25 cellular contexts compared by ENCODE assay signal in the genomic region with DNA sequence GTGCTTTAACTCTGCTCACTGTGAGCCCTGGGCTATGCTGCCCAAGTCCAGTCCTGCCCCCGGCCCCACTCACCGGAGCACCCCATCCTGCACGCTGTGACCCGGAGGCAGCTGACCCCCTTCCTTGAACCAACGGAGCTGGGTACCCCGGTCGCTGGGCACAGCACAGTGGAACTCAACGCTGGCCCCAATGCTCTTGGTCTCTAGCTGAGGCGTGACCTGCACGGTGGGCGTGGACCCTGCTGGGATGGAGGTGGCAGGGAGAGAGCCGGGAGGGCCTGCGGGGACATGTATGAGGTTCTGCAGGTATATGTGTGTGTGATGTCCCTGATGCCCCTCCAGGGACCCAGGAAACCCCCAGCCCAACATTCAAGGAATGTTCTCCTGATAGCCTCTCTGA. TPM values are rescaled to one million over a fixed set of nuclear protein-coding genes. Genes with fewer than 3 reads are reported as not detected.
A peak's percentile ranks its signal among the peaks of the same experiment; 100 is the strongest.
DNase-seq lines count a peak whose midpoint lies in the region; ATAC-seq and TF ChIP-seq lines count a peak whose summit lies in the region.
"Had no signal": no experiment of that assay in that cellular context is flagged by ENCODE, and none has a peak within 500 bp of the region (broad histone marks: within the 10 kb centered on the region; RNA-seq: fewer than 3 reads in every experiment).

No MANE protein-coding gene starts in this region.

- no peaks in the 10 kb centered on the region for H3K4me1 Mint-ChIP-seq in type B pancreatic cell (ENCODE audit: unreplicated experiment)
- H3K4me1 Mint-ChIP-seq in stimulated activated naive B cell treated with anti-CD40 and anti-IgM and Interleukin-4, amounts not matched to agents 10 μg/mL and 1 μg/mL and 100 μg/mL, for 72 hours = no peaks in the 10 kb centered on the region
- H3K4me1 Mint-ChIP-seq: CD14-positive monocyte; CD8-positive, alpha-beta memory T cell; GM23338; H9 had no signal

- no peak overlapping the region for H3K4me3 ChIP-seq in right cardiac atrium (ENCODE audit: low read length)
- no peak overlapping the region for H3K4me3 ChIP-seq in mesenchymal stem cell (ENCODE audit: insufficient read depth in 1 of 2, low read depth in 1 of 2, low read length in 2 of 2)
- H3K4me3 ChIP-seq: A549; BLaER1 treated with 17β-estradiol and CSF1 and Interleukin-3, amounts not matched to agents 10 nM and 100 nM; GM12878; GM23338 had no signal

- no peak overlapping the region for H2BK12ac ChIP-seq in mesenchymal stem cell (ENCODE audit: low read length in 2 of 2)

- H3K23ac ChIP-seq in mesenchymal stem cell (ENCODE audit: low read length in 2 of 2) = no peak overlapping the region

- no peak overlapping the region for H2BK15ac ChIP-seq in mesenchymal stem cell (ENCODE audit: low read depth, poor library complexity, severe bottlenecking)

- H3K4ac ChIP-seq in mesenchymal stem cell (ENCODE audit: low read depth in 1 of 2, low read length in 2 of 2) = no peak overlapping the region

- H3K9me3 ChIP-seq in right cardiac atrium (ENCODE audit: control insufficient read depth, low read length) (no peaks in the 10 kb centered on the region), mesenchymal stem cell (ENCODE audit: control insufficient read depth, low read length) (no peaks in the 10 kb centered on the region)
- H3K9me3 ChIP-seq: BE2C had no signal

- no peak overlapping the region for H3K18ac ChIP-seq in mesenchymal stem cell (ENCODE audit: low read depth in 1 of 2, low read length in 2 of 2)

- H2BK5ac ChIP-seq in mesenchymal stem cell (ENCODE audit: low read depth, low read length, poor library complexity, severe bottlenecking) = no peak overlapping the region

- no peak overlapping the region for H3K27ac Mint-ChIP-seq in type B pancreatic cell
- no peak overlapping the region for H3K27ac Mint-ChIP-seq in stimulated activated naive B cell treated with anti-CD40 and anti-IgM and Interleukin-4, amounts not matched to agents 10 μg/mL and 1 μg/mL and 100 μg/mL, for 72 hours
- H3K27ac Mint-ChIP-seq: CD14-positive monocyte; CD4-positive, alpha-beta T cell; CD8-positive, alpha-beta memory T cell; GM23338; H9 had no signal

- H4K8ac ChIP-seq in mesenchymal stem cell (ENCODE audit: low read length) = peak overlapping the region; percentile 19

- no peak overlapping the region for H3K4me2 ChIP-seq in mesenchymal stem cell (ENCODE audit: low read length, poor library complexity, severe bottlenecking)
- H3K4me2 ChIP-seq: A549; BLaER1 treated with 17β-estradiol and CSF1 and Interleukin-3, amounts not matched to agents 10 nM and 100 nM; GM23338 had no signal

- H3K14ac ChIP-seq in mesenchymal stem cell (ENCODE audit: low read length in 2 of 2) = no peak overlapping the region

- DNase-seq in right cardiac atrium = peak in 2 of 3 donors; percentile 8 to 56
- DNase-seq in Right ventricle myocardium inferior (ENCODE audit: missing footprints) = no peak
- DNase-seq in mesenchymal stem cell = no peak
- DNase-seq in type B pancreatic cell (ENCODE audit: extremely low spot score, unreplicated experiment) = peak; percentile 65
- DNase-seq in stimulated activated naive B cell treated with anti-CD40 and anti-IgM and Interleukin-4, amounts not matched to agents 10 μg/mL and 1 μg/mL and 100 μg/mL, for 72 hours = no peak
- no peak for DNase-seq in NCI-H2227 (lab: John Stamatoyannopoulos, UW; ENCODE audit: unreplicated experiment)
- DNase-seq: 8988T; ACHN; AML-193; BE2C; CD4-positive, alpha-beta T cell; CD8-positive, alpha-beta memory T cell; DMS 273 treated with DMSO at 0.1 percent for 48 hours; DMS79; EL; GDM1; H9 had no signal

- H3K27me3 ChIP-seq in right cardiac atrium (ENCODE audit: control insufficient read depth, insufficient read depth) (no peaks in the 10 kb centered on the region), mesenchymal stem cell (ENCODE audit: control insufficient read depth in 1 of 2, insufficient read depth in 1 of 2, low read length in 2 of 2) (no peaks in the 10 kb centered on the region)
- H3K27me3 ChIP-seq: BE2C; BLaER1 treated with 17β-estradiol and CSF1 and Interleukin-3, amounts not matched to agents 10 nM and 100 nM had no signal

- 92% methylated on average over 13 of the region's 13 CpGs for WGBS in right cardiac atrium
- WGBS in mesenchymal stem cell = 95% methylated on average over 11 of the region's 13 CpGs

- H3K79me1 ChIP-seq in mesenchymal stem cell (replicated peaks; ENCODE audit: low read length, poor library complexity, severe bottlenecking) = peaks cover 15% of the 10 kb centered on the region

- H3K9ac ChIP-seq in mesenchymal stem cell (ENCODE audit: low read length) = no peak overlapping the region
- H3K9ac ChIP-seq: BLaER1 treated with 17β-estradiol and CSF1 and Interleukin-3, amounts not matched to agents 10 nM and 100 nM had no signal

- no peak overlapping the region for H2AK5ac ChIP-seq in mesenchymal stem cell (ENCODE audit: low read length, severe bottlenecking)

- H4K91ac ChIP-seq in mesenchymal stem cell (ENCODE audit: low read length) = no peak overlapping the region

- H2AFZ ChIP-seq in mesenchymal stem cell (ENCODE audit: low read depth, low read length) = no peak overlapping the region
- H2AFZ ChIP-seq: GM23338 had no signal

- TF ChIP-seq CTCF in type B pancreatic cell (conservative IDR thresholded peaks at IDR 0.05) = no peak

- ATAC-seq in right cardiac atrium (no peak), Right ventricle myocardium inferior (no peak), GM18867 (IDR thresholded peaks at IDR 0.05; ENCODE audit: unreplicated experiment) (no peak)
- ATAC-seq in stimulated activated naive B cell treated with anti-CD40 and anti-IgM and Interleukin-4, amounts not matched to agents 10 μg/mL and 1 μg/mL and 100 μg/mL, for 72 hours (replicated peaks) = no peak
- ATAC-seq: A549, GM12878, GM23338, HCT116 had no signal

- H3K4me3 Mint-ChIP-seq in type B pancreatic cell = no peak overlapping the region
- no peak overlapping the region for H3K4me3 Mint-ChIP-seq in stimulated activated naive B cell treated with anti-CD40 and anti-IgM and Interleukin-4, amounts not matched to agents 10 μg/mL and 1 μg/mL and 100 μg/mL, for 72 hours
- H3K4me3 Mint-ChIP-seq: CD14-positive monocyte; CD4-positive, alpha-beta T cell; CD8-positive, alpha-beta memory T cell; GM23338; H9 had no signal

- peaks cover 93% of the 10 kb centered on the region in 2 experiments for H3K36me3 ChIP-seq in mesenchymal stem cell (ENCODE audit: control insufficient read depth in 1 of 2, insufficient read depth in 2 of 2, low read depth in 1 of 2, low read length in 2 of 2)
- H3K36me3 ChIP-seq: BE2C had no signal

- intact Hi-C loops in right cardiac atrium (cut with DNase I) (no loop called here), Right ventricle myocardium inferior (cut with DNase I) (no loop called here)

- H3K27me3 Mint-ChIP-seq in type B pancreatic cell = no peaks in the 10 kb centered on the region
- no peaks in the 10 kb centered on the region for H3K27me3 Mint-ChIP-seq in stimulated activated naive B cell treated with anti-CD40 and anti-IgM and Interleukin-4, amounts not matched to agents 10 μg/mL and 1 μg/mL and 100 μg/mL, for 72 hours
- H3K27me3 Mint-ChIP-seq: CD4-positive, alpha-beta T cell had no signal

- H3K4me1 ChIP-seq in right cardiac atrium (ENCODE audit: control insufficient read depth, insufficient read depth, low read length) = no peaks in the 10 kb centered on the region
- H3K4me1 ChIP-seq in mesenchymal stem cell (ENCODE audit: control insufficient read depth, insufficient read depth, low read depth, low read length) = no peaks in the 10 kb centered on the region
- H3K4me1 ChIP-seq: A549; BE2C; BLaER1 treated with 17β-estradiol and CSF1 and Interleukin-3, amounts not matched to agents 10 nM and 100 nM had no signal

- H3K27ac ChIP-seq in right cardiac atrium (ENCODE audit: low read length) = no peak overlapping the region
- no peak overlapping the region for H3K27ac ChIP-seq in mesenchymal stem cell (ENCODE audit: low read length, poor library complexity, severe bottlenecking)
- H3K27ac ChIP-seq: A549; BLaER1 treated with 17β-estradiol and CSF1 and Interleukin-3, amounts not matched to agents 10 nM and 100 nM had no signal

- peaks cover 30% of the 10 kb centered on the region for H3K36me3 Mint-ChIP-seq in type B pancreatic cell
- peaks cover 20 to 29% of the 10 kb centered on the region in 2 donors for H3K36me3 Mint-ChIP-seq in stimulated activated naive B cell treated with anti-CD40 and anti-IgM and Interleukin-4, amounts not matched to agents 10 μg/mL and 1 μg/mL and 100 μg/mL, for 72 hours

- H2BK120ac ChIP-seq in mesenchymal stem cell (ENCODE audit: low read depth, low read length) = no peak overlapping the region

- H3K9me3 Mint-ChIP-seq in type B pancreatic cell = no peaks in the 10 kb centered on the region
- H3K9me3 Mint-ChIP-seq in stimulated activated naive B cell treated with anti-CD40 and anti-IgM and Interleukin-4, amounts not matched to agents 10 μg/mL and 1 μg/mL and 100 μg/mL, for 72 hours = peaks cover 19 to 23% of the 10 kb centered on the region in 2 donors

RNA-seq across cellular contexts. Expression of a gene that starts 24.7 kb away (rescaled TPM):
- under 1 TPM in 2 of 4 donors, not detected in 2; 0.06 to 0.23 TPM for total RNA-seq in right cardiac atrium
- polyA plus RNA-seq in right cardiac atrium = 4.7 TPM
- total RNA-seq in Right ventricle myocardium inferior = not detected
- 0.25 TPM for polyA plus RNA-seq in mesenchymal stem cell (2013, experiment 1 of 2)
- polyA plus RNA-seq in mesenchymal stem cell (2013, experiment 2 of 2) = 0.23 TPM
- 0.19 TPM in 1 of 2 replicates, not detected in the other for total RNA-seq in type B pancreatic cell (ENCODE audit: low replicate concordance)
- total RNA-seq: CD4-positive, alpha-beta T cell; CD8-positive, alpha-beta memory T cell; H4 had no signal
- polyA plus RNA-seq: CD14-positive monocyte; CD8-positive, alpha-beta memory T cell had no signal

RNA-seq across cellular contexts. Expression of a gene that starts 53.8 kb away (rescaled TPM):
- 10 to 100 TPM; 45.1 to 49.4 (median 46.0) TPM for total RNA-seq in right cardiac atrium
- polyA plus RNA-seq in right cardiac atrium = 19.9 TPM
- 42.7 TPM for total RNA-seq in Right ventricle myocardium inferior
- 30.1 TPM for polyA plus RNA-seq in mesenchymal stem cell (2013, experiment 1 of 2)
- polyA plus RNA-seq in mesenchymal stem cell (2013, experiment 2 of 2) = 29.8 TPM
- total RNA-seq in type B pancreatic cell (ENCODE audit: low replicate concordance) = 58.7 and 66.7 TPM in 2 replicates

Comparison
In these comparisons a context has a peak if more than half of its experiments do, and no peak if none do; other contexts are left out.
1. DNase-seq: peak in right cardiac atrium (2 of 3) and type B pancreatic cell (single experiment); none in Right ventricle myocardium inferior (single experiment), mesenchymal stem cell (single experiment), stimulated activated naive B cell treated with anti-CD40 and anti-IgM and Interleukin-4, amounts not matched to agents 10 μg/mL and 1 μg/mL and 100 μg/mL, for 72 hours (single experiment) and NCI-H2227 (single experiment).